ENCODE assay signal across 23 cellular contexts in the genomic region with DNA sequence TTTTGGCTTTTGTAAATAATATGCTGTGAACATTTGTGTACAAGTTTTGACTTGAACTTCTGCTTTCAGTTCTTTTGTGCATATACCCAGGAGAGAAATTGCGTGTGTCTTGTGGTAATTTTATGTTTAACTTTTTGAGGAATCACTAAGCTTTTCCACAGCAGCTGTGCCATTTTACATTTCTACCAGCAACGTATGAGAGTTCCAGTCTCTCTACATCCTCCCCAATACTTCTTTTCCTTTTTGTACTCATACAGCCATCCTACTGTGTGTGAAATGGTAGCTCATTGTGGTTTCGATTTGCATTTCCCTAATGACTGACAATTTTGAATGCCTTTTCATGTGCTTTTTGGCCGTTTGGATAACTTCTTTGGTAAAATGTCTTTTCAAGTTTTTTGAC.
"Had no signal": no experiment of that assay in that cellular context is flagged by ENCODE, and none has a peak within 500 bp of the region (broad histone marks: within the 10 kb centered on the region; RNA-seq: fewer than 3 reads in every experiment).

No MANE protein-coding gene starts in this region.

- DNase-seq: dorsolateral prefrontal cortex; effector CD4-positive, alpha-beta T cell; foreskin fibroblast; gastrocnemius medialis; heart right ventricle; hippocampal formation; left cardiac atrium; left lung; mesendoderm; midbrain; naive thymus-derived CD8-positive, alpha-beta T cell; nephron progenitor cell; nucleus accumbens; stimulated activated CD4-positive, alpha-beta T cell treated with anti-CD3 and anti-CD28 coated beads, Interleukin-12 subunit alpha, Interleukin-12 subunit beta, amount 100 ng/mL, for 4 hours; stimulated activated CD4-positive, alpha-beta T cell treated with anti-CD3 and anti-CD28 coated beads, Interleukin-1b, Interleukin-23, amount 100 ng/mL, for 48 hours; stimulated activated CD4-positive, alpha-beta T cell treated with anti-CD3 and anti-CD28 coated beads, Interleukin-4, amount 100 ng/mL, for 1 hour; stimulated activated CD8-positive, alpha-beta memory T cell treated with anti-CD3 and anti-CD28 coated beads, Interleukin-4, amount 100 ng/mL, for 48 hours; stimulated activated naive CD4-positive, alpha-beta T cell treated with Interleukin-2 at 50 U/mL for 16 hours; stomach; thyroid gland; uterus had no signal

- ATAC-seq: esophagus mucosa; gastrocnemius medialis; heart right ventricle; left cardiac atrium; left lung; naive thymus-derived CD8-positive, alpha-beta T cell; sciatic nerve had no signal
